1 cellular context compared by ENCODE assay signal in the genomic region with DNA sequence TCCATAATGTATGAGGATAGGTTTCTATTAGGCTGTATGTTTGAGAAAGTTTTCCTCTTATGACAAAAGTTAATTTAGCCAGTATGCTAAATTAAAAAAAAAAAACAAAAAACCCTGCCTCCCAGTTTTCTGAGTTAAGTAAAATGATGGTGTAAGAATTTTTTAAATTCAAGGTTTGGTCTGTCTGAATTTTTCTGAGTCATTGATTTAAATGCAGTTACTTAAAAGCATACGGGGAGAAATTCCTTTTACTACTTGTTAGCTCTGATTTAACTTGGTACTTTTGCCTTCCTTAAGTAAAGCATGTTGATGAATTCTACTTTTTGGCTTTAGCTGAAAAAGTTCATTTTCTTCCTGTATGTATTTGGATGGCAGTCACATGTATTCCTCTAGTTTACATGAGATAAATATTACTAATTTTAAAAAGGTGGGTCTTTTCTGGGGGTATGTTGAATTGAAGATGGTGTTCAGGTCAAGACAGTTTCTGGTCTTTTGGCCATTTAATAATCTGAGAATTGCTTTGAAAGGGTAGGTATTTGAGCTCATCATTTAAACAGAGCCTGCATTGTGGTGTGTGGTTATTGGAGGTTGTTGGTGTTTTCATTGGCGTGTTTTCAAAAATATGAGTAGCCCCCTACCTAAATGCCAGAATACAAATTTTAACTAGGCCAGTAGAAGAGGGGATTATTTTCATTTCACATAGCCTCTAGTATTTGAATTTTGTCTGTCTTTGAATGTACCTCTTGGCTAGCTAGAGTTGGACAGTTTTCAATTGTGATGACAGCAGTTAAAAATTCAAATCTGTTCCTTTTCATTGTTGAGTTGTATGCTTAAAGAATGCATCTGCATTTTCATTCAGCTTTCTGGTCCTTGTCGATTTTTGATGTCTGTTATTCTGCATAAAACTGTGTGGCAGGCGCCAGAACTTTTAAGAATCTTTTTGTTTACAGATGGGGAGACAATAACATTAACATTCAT.
TF ChIP-seq lines count a peak whose summit lies in the region.

No MANE protein-coding gene starts in this region.

TF ChIP-seq in SK-N-SH treated with all-trans-retinoic acid at 6 μM for 48 hours, 23 proteins besides CTCF, POLR2A, EP300 and RAD21 (continued from another document):
- TF ChIP-seq TSHZ2 (CRISPR knock-in tag; IDR thresholded peaks at IDR 0.05) (no peak), CSRNP3 (CRISPR knock-in tag; IDR thresholded peaks at IDR 0.05) (no peak), ZNF70 (CRISPR knock-in tag; IDR thresholded peaks at IDR 0.05) (no peak), SNAI2 (CRISPR knock-in tag; IDR thresholded peaks at IDR 0.05) (no peak), ARNTL (CRISPR knock-in tag; IDR thresholded peaks at IDR 0.05; ENCODE audit: borderline replicate concordance, low read depth) (no peak), ISL1 (CRISPR knock-in tag; IDR thresholded peaks at IDR 0.05) (peak; percentile 40; the same call in 1 of the 2 replicates)
TF ChIP-seq in SK-N-SH treated with all-trans-retinoic acid at 6 μM for 48 hours: peak in this region for 2.
